In genomic region chr20:34713194-34713943, GRCh38 we compare ENCODE assay signal across 1 cellular context.
A peak's percentile ranks its signal among the peaks of the same experiment; 100 is the strongest.
TF ChIP-seq lines count a peak whose summit lies in the region.

No MANE protein-coding gene starts in this region.

TF ChIP-seq in K562, 482 proteins besides CTCF, POLR2A, EP300 and RAD21 (continued from another document and continues in another):
- TF ChIP-seq CHD7 (IDR thresholded peaks at IDR 0.05; ENCODE audit: low read depth, low read length) = no peak
- TF ChIP-seq GABPA (tag; conservative IDR thresholded peaks at IDR 0.05; ENCODE audit: low read depth) = peak; percentile 34; the same call in 1 of the 2 replicates
- TF ChIP-seq HDAC8 (tag; IDR thresholded peaks at IDR 0.05) = no peak
- peak; percentile 75 for TF ChIP-seq EHMT2 (IDR thresholded peaks at IDR 0.05)
- peak; percentile 91 for TF ChIP-seq TCF3 (CRISPR knock-in tag; IDR thresholded peaks at IDR 0.05)
- TF ChIP-seq ZKSCAN1 (IDR thresholded peaks at IDR 0.05; ENCODE audit: low read depth, low read length) = no peak
- TF ChIP-seq CHCHD3 (CRISPR knock-in tag; IDR thresholded peaks at IDR 0.05) = no peak
- TF ChIP-seq ZBED1 (IDR thresholded peaks at IDR 0.05) = no peak
- TF ChIP-seq ZEB2 (IDR thresholded peaks at IDR 0.05) = peak; percentile 86
- 0 out of 2 replicates have a peak, but pooled peaks have one; percentile 18 for TF ChIP-seq CEBPG (CRISPR knock-in tag; IDR thresholded peaks at IDR 0.05)
- TF ChIP-seq CEBPG (tag; conservative IDR thresholded peaks at IDR 0.05 in 1 of 2, IDR thresholded peaks at IDR 0.05 in 1 of 2) = no peak
- no peak for TF ChIP-seq SIX5 (IDR thresholded peaks at IDR 0.05; ENCODE audit: borderline replicate concordance in 1 of 2, insufficient read depth in 1 of 2, low read depth in 1 of 2, low read length in 2 of 2)
- peak; percentile 94 for TF ChIP-seq NCOR1 (IDR thresholded peaks at IDR 0.05)
- no peak for TF ChIP-seq ZNF133 (CRISPR knock-in tag; IDR thresholded peaks at IDR 0.05)
- TF ChIP-seq ZNF511 (CRISPR knock-in tag; IDR thresholded peaks at IDR 0.05) = no peak
- no peak for TF ChIP-seq STAT5B (CRISPR knock-in tag; IDR thresholded peaks at IDR 0.05)
- TF ChIP-seq HDAC2 (IDR thresholded peaks at IDR 0.05) = peak; percentile 96
- peak; percentile 99 for TF ChIP-seq ARID1B (IDR thresholded peaks at IDR 0.05)
- TF ChIP-seq CBX8 (IDR thresholded peaks at IDR 0.05; ENCODE audit: borderline replicate concordance, extremely low read depth, low read depth, low read length, poor library complexity, severe bottlenecking) = no peak
- TF ChIP-seq HLTF (IDR thresholded peaks at IDR 0.05) = no peak
- no peak for TF ChIP-seq ESRRB (CRISPR knock-in tag; IDR thresholded peaks at IDR 0.05; ENCODE audit: borderline replicate concordance)
- no peak for TF ChIP-seq POLR3A (IDR thresholded peaks at IDR 0.05; ENCODE audit: borderline replicate concordance, extremely low read depth, insufficient read depth, insufficient read length)
- TF ChIP-seq HIVEP1 (CRISPR knock-in tag; IDR thresholded peaks at IDR 0.05) = no peak
- TF ChIP-seq ELK3 (CRISPR knock-in tag; IDR thresholded peaks at IDR 0.05) = no peak
- TF ChIP-seq SMAD2 (IDR thresholded peaks at IDR 0.05; ENCODE audit: low read depth, low read length) = no peak
- no peak for TF ChIP-seq CHD2 (IDR thresholded peaks at IDR 0.05; ENCODE audit: low read depth, low read length)
- no peak for TF ChIP-seq SAFB2 (IDR thresholded peaks at IDR 0.05; ENCODE audit: borderline replicate concordance, low read depth, low read length, severe bottlenecking)
- no peak for TF ChIP-seq ETV6 (IDR thresholded peaks at IDR 0.05; ENCODE audit: borderline replicate concordance in 1 of 2, low read depth in 2 of 2, low read length in 1 of 2)
- TF ChIP-seq ETV6 (CRISPR knock-in tag; IDR thresholded peaks at IDR 0.05; ENCODE audit: borderline replicate concordance) = no peak
- no peak for TF ChIP-seq ZNF184 (CRISPR knock-in tag; IDR thresholded peaks at IDR 0.05)
- TF ChIP-seq SRF (CRISPR knock-in tag; IDR thresholded peaks at IDR 0.05) = no peak
- peak; percentile 68; the same call in 1 of the 2 replicates for TF ChIP-seq MITF (IDR thresholded peaks at IDR 0.05)
- TF ChIP-seq ZNF584 (CRISPR knock-in tag; IDR thresholded peaks at IDR 0.05; ENCODE audit: low read depth) = no peak
- TF ChIP-seq SRSF9 (IDR thresholded peaks at IDR 0.05; ENCODE audit: borderline replicate concordance, low read depth, low read length) = no peak
- peak; percentile 99 for TF ChIP-seq SMARCC2 (IDR thresholded peaks at IDR 0.05; ENCODE audit: low read depth)
- TF ChIP-seq JUN (IDR thresholded peaks at IDR 0.05; ENCODE audit: borderline replicate concordance, low read depth, low read length) = peak; percentile 99
- peak; percentile 43; the same call in 1 of the 2 replicates for TF ChIP-seq JUN (CRISPR knock-in tag; IDR thresholded peaks at IDR 0.05; ENCODE audit: borderline replicate concordance)
- no peak for TF ChIP-seq ZNF165 (CRISPR knock-in tag; IDR thresholded peaks at IDR 0.05; ENCODE audit: borderline replicate concordance)
- TF ChIP-seq MBD1 (CRISPR knock-in tag; IDR thresholded peaks at IDR 0.05) = no peak
